ENCODE assay signal across 8 cellular contexts in the genomic region with DNA sequence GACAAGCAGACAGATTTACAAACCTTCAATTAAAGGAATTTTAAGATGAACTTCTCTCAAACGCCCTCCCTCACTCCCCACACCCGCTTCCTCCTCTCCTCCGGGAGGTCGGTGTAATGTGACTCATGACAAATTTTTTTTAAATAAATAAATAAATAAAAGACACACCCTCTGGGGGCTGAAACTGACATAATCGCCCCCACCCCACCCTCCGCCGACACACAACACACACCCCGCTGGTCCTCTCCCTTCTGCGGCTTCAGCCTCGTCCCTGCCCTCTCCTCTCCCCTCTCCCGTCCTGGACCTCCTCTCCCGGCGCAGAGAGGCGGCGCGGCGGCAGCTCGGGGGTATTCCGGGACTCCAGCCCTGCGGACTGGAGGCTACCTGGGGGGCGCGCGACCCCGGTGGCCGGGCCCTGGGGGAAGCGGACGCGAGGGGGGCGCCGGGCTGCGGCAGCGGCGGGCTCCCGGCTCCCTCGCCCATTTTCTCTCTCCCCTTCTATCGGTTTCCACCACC. TPM values are rescaled to one million over a fixed set of nuclear protein-coding genes. Genes with fewer than 3 reads are reported as not detected.
DNase-seq lines count a peak whose midpoint lies in the region; ATAC-seq and TF ChIP-seq lines count a peak whose summit lies in the region.

No MANE protein-coding gene starts in this region.

- CTCF ChIA-PET in SK-N-SH (lab: Yijun Ruan, JAX), result interaction anchor here (0.9 to 4.1 kb wide), 7 partner anchors 10 to 155 kb away, joined by 3 to 43 read pairs (median 3); no protein-coding TSS in a partner anchor

- H3K4me1 ChIP-seq in SK-N-SH (ENCODE audit: control insufficient read depth in 1 of 2, insufficient read depth in 2 of 2, low read depth in 1 of 2, low read length in 1 of 2) (peaks cover 5 to 11% of the 10 kb centered on the region in 2 experiments; a peak in 3 of 4 replicates), adipocyte (ENCODE audit: control insufficient read depth, insufficient read depth, low read length) (peaks cover 34% of the 10 kb centered on the region), heart right ventricle (peaks cover 3 to 58% (median 33%) of the 10 kb centered on the region in 9 donors), prostate gland (replicated peaks) (no peaks in the 10 kb centered on the region), upper lobe of right lung (peaks cover 36% of the 10 kb centered on the region)

- 1% methylated on average over 34 of the region's 36 CpGs for WGBS in SK-N-SH (ENCODE audit: low lambda C conversion rate)
- 0 to 1% methylated on average over 31 to 36 of the region's 36 CpGs for WGBS in heart right ventricle, 2 donors
- WGBS in prostate gland, result 2% methylated on average over 36 of the region's 36 CpGs

- H3K9me2 ChIP-seq in SK-N-SH, result no peaks in the 10 kb centered on the region

- H3K9ac ChIP-seq in SK-N-SH, result peak overlapping the region; percentile 95
- peak overlapping the region; percentile 97 for H3K9ac ChIP-seq in adipocyte (ENCODE audit: low read length)

- H3K27me3 ChIP-seq in SK-N-SH (ENCODE audit: insufficient read depth) (no peaks in the 10 kb centered on the region; the same call in 1 of the 2 replicates), adipocyte (replicated peaks; ENCODE audit: control insufficient read depth, insufficient read depth, low read length) (no peaks in the 10 kb centered on the region), heart right ventricle (peaks cover 0 to under 1% (median 0%) of the 10 kb centered on the region in 7 donors), prostate gland (replicated peaks; ENCODE audit: insufficient read depth) (no peaks in the 10 kb centered on the region), upper lobe of right lung (no peaks in the 10 kb centered on the region)

- peak overlapping the region; percentile 59 for H3K4me2 ChIP-seq in SK-N-SH

- no peaks in the 10 kb centered on the region for H3K36me3 ChIP-seq in SK-N-SH (replicated peaks in 1 of 2; ENCODE audit: control insufficient read depth in 1 of 2, insufficient read depth in 2 of 2, low read length in 1 of 2)
- H3K36me3 ChIP-seq in adipocyte (ENCODE audit: control insufficient read depth, insufficient read depth, low read length, severe bottlenecking), result no peaks in the 10 kb centered on the region
- no peaks in the 10 kb centered on the region for H3K36me3 ChIP-seq in heart right ventricle
- H3K36me3 ChIP-seq in prostate gland, result no peaks in the 10 kb centered on the region
- H3K36me3 ChIP-seq in upper lobe of right lung, result no peaks in the 10 kb centered on the region

- H3K27ac ChIP-seq in SK-N-SH (ENCODE audit: low read depth in 2 of 2, low read length in 1 of 2) (peak overlapping the region; percentile 92 to 95), heart right ventricle (peak overlapping the region; percentile 91 to 100 (median 98)), prostate gland (peak overlapping the region; percentile 96), upper lobe of right lung (peak overlapping the region; percentile 98)

- POLR2A ChIA-PET in SK-N-SH (lab: Yijun Ruan, JAX), result interaction anchor here (1.2 kb wide), 1 partner anchor 133 kb away, joined by 3 read pairs; no protein-coding TSS in a partner anchor

- TF ChIP-seq CTCF in SK-N-SH (IDR thresholded peaks at IDR 0.05), result no peak
- peak in 1 of 9 donors; percentile 18 for TF ChIP-seq CTCF in heart right ventricle (IDR thresholded peaks at IDR 0.05)
- no peak for TF ChIP-seq CTCF in prostate gland (IDR thresholded peaks at IDR 0.05)
- TF ChIP-seq CTCF in upper lobe of right lung (IDR thresholded peaks at IDR 0.05), result no peak

- DNase-seq in AG08396 (ENCODE audit: low spot score) (peak; percentile 57), SK-N-SH (no peak), adipocyte (ENCODE audit: low read depth) (peak; percentile 83), heart right ventricle (peak; percentile 52 to 62), prostate gland (ENCODE audit: low spot score) (peak; percentile 49), upper lobe of right lung (peak; percentile 84)

- peaks cover 40% of the 10 kb centered on the region for H4K20me1 ChIP-seq in SK-N-SH (ENCODE audit: insufficient read depth)

- H3K79me2 ChIP-seq in SK-N-SH (ENCODE audit: insufficient read depth), result peaks cover 48% of the 10 kb centered on the region

- peak overlapping the region; percentile 66 to 75 for H3K4me3 ChIP-seq in SK-N-SH (ENCODE audit: low read depth in 2 of 2, low read length in 1 of 2)
- peak overlapping the region; percentile 99 for H3K4me3 ChIP-seq in adipocyte (ENCODE audit: low read length)
- H3K4me3 ChIP-seq in heart right ventricle, result peak overlapping the region; percentile 90 to 99 (median 94)
- H3K4me3 ChIP-seq in prostate gland, result peak overlapping the region; percentile 92 to 96
- peak overlapping the region; percentile 99 for H3K4me3 ChIP-seq in upper lobe of right lung

- H3K9me3 ChIP-seq in SK-N-SH (no peaks in the 10 kb centered on the region), adipocyte (ENCODE audit: control insufficient read depth, low read length) (no peaks in the 10 kb centered on the region), heart right ventricle (no peaks in the 10 kb centered on the region), prostate gland (no peaks in the 10 kb centered on the region), upper lobe of right lung (no peaks in the 10 kb centered on the region)

- no peak for TF ChIP-seq EP300 in SK-N-SH (IDR thresholded peaks at IDR 0.05; ENCODE audit: borderline replicate concordance in 1 of 2, low read depth in 1 of 2, low read length in 1 of 2)

- H3F3A ChIP-seq in SK-N-SH (replicated peaks; ENCODE audit: insufficient read depth), result peaks cover 9% of the 10 kb centered on the region

- intact Hi-C loops in heart right ventricle (cut with DNase I), result loop anchor here in 3 of 10 donors (5.0 to 10.0 kb wide), 3 partner anchors 118 to 165 kb away; partner anchors contain the start of gene PDSS1 (in 1 of the 3)
- intact Hi-C loops in prostate gland (cut with DNase I), result no loop called here
- intact Hi-C loops in upper lobe of right lung (cut with DNase I), result no loop called here

- TF ChIP-seq RAD21 in SK-N-SH (IDR thresholded peaks at IDR 0.05; ENCODE audit: low read length), result no peak

- H2AFZ ChIP-seq in SK-N-SH (ENCODE audit: low read depth), result peak overlapping the region; percentile 93

- TF ChIP-seq POLR2A in prostate gland (IDR thresholded peaks at IDR 0.05), result peak; percentile 62

- ATAC-seq in GM18907 (IDR thresholded peaks at IDR 0.05; ENCODE audit: unreplicated experiment), result peak; percentile 30
- ATAC-seq in HG03439 (IDR thresholded peaks at IDR 0.05; ENCODE audit: unreplicated experiment), result peak; percentile 1
- ATAC-seq in heart right ventricle, result peak; percentile 36 to 64 (median 44)
- ATAC-seq in upper lobe of right lung, result peak; percentile 57

TF ChIP-seq in SK-N-SH, 30 proteins besides CTCF, POLR2A, EP300 and RAD21 (continues in another document):
- TF ChIP-seq, protein P1, sequence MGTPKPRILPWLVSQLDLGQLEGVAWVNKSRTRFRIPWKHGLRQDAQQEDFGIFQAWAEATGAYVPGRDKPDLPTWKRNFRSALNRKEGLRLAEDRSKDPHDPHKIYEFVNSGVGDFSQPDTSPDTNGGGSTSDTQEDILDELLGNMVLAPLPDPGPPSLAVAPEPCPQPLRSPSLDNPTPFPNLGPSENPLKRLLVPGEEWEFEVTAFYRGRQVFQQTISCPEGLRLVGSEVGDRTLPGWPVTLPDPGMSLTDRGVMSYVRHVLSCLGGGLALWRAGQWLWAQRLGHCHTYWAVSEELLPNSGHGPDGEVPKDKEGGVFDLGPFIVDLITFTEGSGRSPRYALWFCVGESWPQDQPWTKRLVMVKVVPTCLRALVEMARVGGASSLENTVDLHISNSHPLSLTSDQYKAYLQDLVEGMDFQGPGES (IDR thresholded peaks at IDR 0.05; ENCODE audit: low read depth, low read length), result no peak
- TF ChIP-seq EZH2phosphoT487 (IDR thresholded peaks at IDR 0.05; ENCODE audit: borderline replicate concordance, low read depth) (no peak), FOXM1 (IDR thresholded peaks at IDR 0.05; ENCODE audit: low read depth) (no peak), REST (IDR thresholded peaks at IDR 0.05; ENCODE audit: low read depth, low read length) (no peak), RCOR1 (IDR thresholded peaks at IDR 0.05; ENCODE audit: low read length) (no peak), SIN3A (IDR thresholded peaks at IDR 0.05; ENCODE audit: borderline replicate concordance, low read depth, low read length) (0 out of 2 replicates have a peak, but pooled peaks have one; percentile 20)
- TF ChIP-seq, protein P2, sequence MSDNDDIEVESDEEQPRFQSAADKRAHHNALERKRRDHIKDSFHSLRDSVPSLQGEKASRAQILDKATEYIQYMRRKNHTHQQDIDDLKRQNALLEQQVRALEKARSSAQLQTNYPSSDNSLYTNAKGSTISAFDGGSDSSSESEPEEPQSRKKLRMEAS (IDR thresholded peaks at IDR 0.05; ENCODE audit: low read depth), result no peak

RNA-seq across cellular contexts. Expression of gene ABI1, which starts 0.7 kb away (rescaled TPM):
- polyA plus RNA-seq in SK-N-SH (2012; rRNA removed) (36.7 and 47.5 TPM in 2 replicates), heart right ventricle (10 to 100 TPM; 14.6 to 16.8 TPM)
- 36.1 and 39.5 TPM in 2 replicates for polyA plus RNA-seq in SK-N-SH (2012; cell fraction: cytosol; rRNA removed)
- 15.6 and 38.2 TPM in 2 replicates for polyA plus RNA-seq in SK-N-SH (2012; cell fraction: nucleus; rRNA removed)
- total RNA-seq in heart right ventricle (10 to 100 TPM; 24.2 to 39.3 (median 28.9) TPM), prostate gland (10 to 100 TPM; 37.8 to 60.6 TPM), upper lobe of right lung (52.4 TPM)

Comparison
In these comparisons a context has a peak if more than half of its experiments do, and no peak if none do; other contexts are left out.
1. ATAC-seq: peak in every context shown above with its lines; median percentile 57 in upper lobe of right lung; 44 in heart right ventricle; 30 in GM18907; 1 in HG03439.